In genomic region chr2:109103286-109103685, GRCh38 we compare ENCODE assay signal across 16 cellular contexts. TPM values are rescaled to one million over a fixed set of nuclear protein-coding genes. Genes with fewer than 3 reads are reported as not detected.
DNase-seq lines count a peak whose midpoint lies in the region; ATAC-seq, FAIRE-seq and TF ChIP-seq lines count a peak whose summit lies in the region.
"Had no signal": no experiment of that assay in that cellular context is flagged by ENCODE, and none has a peak within 500 bp of the region (broad histone marks: within the 10 kb centered on the region; RNA-seq: fewer than 3 reads in every experiment).

No MANE protein-coding gene starts in this region.

- TF ChIP-seq POLR2A in GM12891 (IDR thresholded peaks at IDR 0.05; ENCODE audit: low read depth, low read length), result no peak

- H3K9ac ChIP-seq in mesendoderm (ENCODE audit: low read length) (no peak overlapping the region), neural progenitor cell (no peak overlapping the region)
- H3K9ac ChIP-seq: BLaER1 treated with 17β-estradiol and CSF1 and Interleukin-3, amounts not matched to agents 10 nM and 100 nM had no signal

- H3K27me3 ChIP-seq in CD4-positive, CD25-positive, alpha-beta regulatory T cell (ENCODE audit: control insufficient read depth, insufficient read depth, low read length), result no peaks in the 10 kb centered on the region
- H3K27me3 ChIP-seq in GM23338 (ENCODE audit: insufficient read depth) (peaks cover 82% of the 10 kb centered on the region), mesendoderm (ENCODE audit: insufficient read depth, low read length, poor library complexity) (no peaks in the 10 kb centered on the region), neural progenitor cell (peaks cover 23% of the 10 kb centered on the region)
- H3K27me3 ChIP-seq: BLaER1 treated with 17β-estradiol and CSF1 and Interleukin-3, amounts not matched to agents 10 nM and 100 nM had no signal

- no peaks in the 10 kb centered on the region for H3K79me2 ChIP-seq in GM23338 (replicated peaks; ENCODE audit: insufficient read depth)
- H3K79me2 ChIP-seq in mesendoderm (ENCODE audit: control insufficient read depth, insufficient read depth, low read length), result no peaks in the 10 kb centered on the region
- no peaks in the 10 kb centered on the region for H3K79me2 ChIP-seq in neural progenitor cell (ENCODE audit: low read depth)

- no peak overlapping the region for H2AK5ac ChIP-seq in mesendoderm (ENCODE audit: low read length)

- H4K20me1 ChIP-seq in GM23338 (replicated peaks; ENCODE audit: insufficient read depth) (no peaks in the 10 kb centered on the region; the same call in 1 of the 2 replicates), neural progenitor cell (ENCODE audit: low read depth) (no peaks in the 10 kb centered on the region)
- H4K20me1 ChIP-seq: BLaER1 treated with 17β-estradiol and CSF1 and Interleukin-3, amounts not matched to agents 10 nM and 100 nM had no signal

- H3K56ac ChIP-seq in mesendoderm (ENCODE audit: low read length), result no peak overlapping the region

- H3K9me3 Mint-ChIP-seq in CD4-positive, CD25-positive, alpha-beta regulatory T cell, result no peaks in the 10 kb centered on the region
- H3K9me3 Mint-ChIP-seq in GM23338 (no peaks in the 10 kb centered on the region; the same call in 2 of the 3 replicates), neural progenitor cell (peaks cover 9% of the 10 kb centered on the region)
- no peaks in the 10 kb centered on the region for H3K9me3 Mint-ChIP-seq in activated CD4-positive, alpha-beta T cell treated with anti-CD3 and anti-CD28 coated beads, Interleukin-2, amount 10 ng/mL, durations not matched to agents 24 days and 14 days

- no peak for DNase-seq in CD4-positive, CD25-positive, alpha-beta regulatory T cell
- no peak for DNase-seq in GM23338 (ENCODE audit: low spot score)
- DNase-seq in mesendoderm, result peak; percentile 54
- no peak for DNase-seq in neural progenitor cell (ENCODE audit: low spot score)
- DNase-seq in activated CD4-positive, alpha-beta T cell treated with anti-CD3 and anti-CD28 coated beads, Interleukin-2, amount 10 ng/mL, durations not matched to agents 24 days and 14 days, result no peak
- DNase-seq in central memory CD4-positive, alpha-beta T cell, result no peak
- no peak for DNase-seq in GM12891 (ENCODE audit: insufficient read length, low spot score)
- DNase-seq: DMS153, GF-D8, IMR-90 had no signal

- no peak overlapping the region for H4K5ac ChIP-seq in mesendoderm (ENCODE audit: low read length)

- no peak for ATAC-seq in CD4-positive, CD25-positive, alpha-beta regulatory T cell (ENCODE audit: low read depth in 2 of 2)
- no peak for ATAC-seq in GM23338
- ATAC-seq: K562 had no signal

- no peak overlapping the region for H2BK5ac ChIP-seq in mesendoderm (ENCODE audit: low read length)

- peaks cover 24% of the 10 kb centered on the region for H3K27me3 Mint-ChIP-seq in CD4-positive, CD25-positive, alpha-beta regulatory T cell
- H3K27me3 Mint-ChIP-seq in GM23338 (ENCODE audit: insufficient read depth, low read depth, poor library complexity) (peaks cover 85% of the 10 kb centered on the region), neural progenitor cell (ENCODE audit: insufficient read depth, low read depth) (peaks cover 6% of the 10 kb centered on the region)
- H3K27me3 Mint-ChIP-seq in activated CD4-positive, alpha-beta T cell treated with anti-CD3 and anti-CD28 coated beads, Interleukin-2, amount 10 ng/mL, durations not matched to agents 24 days and 14 days, result peaks cover 8% of the 10 kb centered on the region

- no peaks in the 10 kb centered on the region for H3K79me1 ChIP-seq in mesendoderm (ENCODE audit: low read length)

- no peak overlapping the region for H3K27ac ChIP-seq in CD4-positive, CD25-positive, alpha-beta regulatory T cell (ENCODE audit: insufficient read depth, low read length, poor library complexity, severe bottlenecking)
- H3K27ac ChIP-seq in GM23338 (ENCODE audit: low read depth), result no peak overlapping the region
- H3K27ac ChIP-seq in mesendoderm (ENCODE audit: low read depth, low read length), result no peak overlapping the region
- no peak overlapping the region for H3K27ac ChIP-seq in neural progenitor cell
- H3K27ac ChIP-seq: BLaER1 treated with 17β-estradiol and CSF1 and Interleukin-3, amounts not matched to agents 10 nM and 100 nM had no signal

- no peak overlapping the region for H4K8ac ChIP-seq in mesendoderm (ENCODE audit: low read depth, low read length)

- peak overlapping the region in 2 of 3 donors; percentile 22 to 91 for H3K27ac Mint-ChIP-seq in CD4-positive, CD25-positive, alpha-beta regulatory T cell
- H3K27ac Mint-ChIP-seq in GM23338 (no peak overlapping the region), neural progenitor cell (no peak overlapping the region)
- H3K27ac Mint-ChIP-seq in activated CD4-positive, alpha-beta T cell treated with anti-CD3 and anti-CD28 coated beads, Interleukin-2, amount 10 ng/mL, durations not matched to agents 24 days and 14 days, result no peak overlapping the region
- H3K27ac Mint-ChIP-seq: B cell had no signal

- peaks cover 0 to 18% (median 5%) of the 10 kb centered on the region in 4 donors for H3K4me1 Mint-ChIP-seq in CD4-positive, CD25-positive, alpha-beta regulatory T cell
- H3K4me1 Mint-ChIP-seq in GM23338 (peaks cover 16% of the 10 kb centered on the region), neural progenitor cell (peaks cover 12% of the 10 kb centered on the region)
- H3K4me1 Mint-ChIP-seq in activated CD4-positive, alpha-beta T cell treated with anti-CD3 and anti-CD28 coated beads, Interleukin-2, amount 10 ng/mL, durations not matched to agents 24 days and 14 days, result peaks cover 2% of the 10 kb centered on the region
- H3K4me1 Mint-ChIP-seq: B cell had no signal

- no CpG with 5 or more reads among the region's 7 CpGs for WGBS in mesendoderm (ENCODE audit: extremely low coverage, insufficient coverage, low lambda C conversion rate)

- no peaks in the 10 kb centered on the region for H3F3A ChIP-seq in GM23338 (replicated peaks; ENCODE audit: low read depth)
- H3F3A ChIP-seq in neural progenitor cell (ENCODE audit: low read depth), result peaks cover 12% of the 10 kb centered on the region

- no peak overlapping the region for H3K18ac ChIP-seq in mesendoderm (ENCODE audit: low read length)

- H3K9me3 ChIP-seq in CD4-positive, CD25-positive, alpha-beta regulatory T cell (ENCODE audit: control insufficient read depth in 2 of 2, low read length in 2 of 2), result no peaks in the 10 kb centered on the region
- H3K9me3 ChIP-seq in neural progenitor cell (ENCODE audit: low read depth), result no peaks in the 10 kb centered on the region
- H3K9me3 ChIP-seq: BLaER1 treated with 17β-estradiol and CSF1 and Interleukin-3, amounts not matched to agents 10 nM and 100 nM; HAP-1 had no signal

- H2BK15ac ChIP-seq in mesendoderm (replicated peaks; ENCODE audit: low read depth), result no peak overlapping the region

- no peaks in the 10 kb centered on the region for H3K36me3 Mint-ChIP-seq in CD4-positive, CD25-positive, alpha-beta regulatory T cell
- H3K36me3 Mint-ChIP-seq in GM23338 (ENCODE audit: low read depth), result no peaks in the 10 kb centered on the region; the same call in 2 of the 3 replicates
- peaks cover 1% of the 10 kb centered on the region for H3K36me3 Mint-ChIP-seq in neural progenitor cell
- H3K36me3 Mint-ChIP-seq in activated CD4-positive, alpha-beta T cell treated with anti-CD3 and anti-CD28 coated beads, Interleukin-2, amount 10 ng/mL, durations not matched to agents 24 days and 14 days (ENCODE audit: low read depth), result no peaks in the 10 kb centered on the region
- H3K36me3 Mint-ChIP-seq: CD4-positive, alpha-beta memory T cell had no signal

- H2AFZ ChIP-seq in GM23338 (no peak overlapping the region), neural progenitor cell (replicated peaks) (peak overlapping the region; percentile 72)

- no peaks in the 10 kb centered on the region for H3K36me3 ChIP-seq in CD4-positive, CD25-positive, alpha-beta regulatory T cell (ENCODE audit: control insufficient read depth, insufficient read depth, low read length)
- H3K36me3 ChIP-seq in GM23338 (ENCODE audit: insufficient read depth) (no peaks in the 10 kb centered on the region), mesendoderm (ENCODE audit: control insufficient read depth, insufficient read depth, low read length) (no peaks in the 10 kb centered on the region), neural progenitor cell (no peaks in the 10 kb centered on the region)
- H3K36me3 ChIP-seq: BLaER1 treated with 17β-estradiol and CSF1 and Interleukin-3, amounts not matched to agents 10 nM and 100 nM; HAP-1 had no signal

- FAIRE-seq in GM12891 (lab: Jason Lieb, UNC), result no peak
- FAIRE-seq: HTR-8/SVneo, K562 had no signal

- H3K23ac ChIP-seq in mesendoderm (ENCODE audit: low read length), result no peak overlapping the region

- H3K4me3 Mint-ChIP-seq in CD4-positive, CD25-positive, alpha-beta regulatory T cell, result no peak overlapping the region
- H3K4me3 Mint-ChIP-seq in GM23338 (no peak overlapping the region), neural progenitor cell (no peak overlapping the region)
- H3K4me3 Mint-ChIP-seq in activated CD4-positive, alpha-beta T cell treated with anti-CD3 and anti-CD28 coated beads, Interleukin-2, amount 10 ng/mL, durations not matched to agents 24 days and 14 days, result no peak overlapping the region
- H3K4me3 Mint-ChIP-seq: B cell had no signal

- TF ChIP-seq CTCF in GM23338 (conservative IDR thresholded peaks at IDR 0.05; ENCODE audit: low read depth in 2 of 2), result no peak
- no peak for TF ChIP-seq CTCF in neural progenitor cell (IDR thresholded peaks at IDR 0.05)

- peaks cover 3% of the 10 kb centered on the region; the same call in 1 of the 2 replicates for H3K9me2 ChIP-seq in GM23338 (ENCODE audit: insufficient read depth)

- intact Hi-C loops in activated CD4-positive, alpha-beta T cell treated with anti-CD3 and anti-CD28 coated beads, Interleukin-2, amount 10 ng/mL, durations not matched to agents 24 days and 14 days (cut with micrococcal nuclease), result no loop called here

- H3K4me3 ChIP-seq in CD4-positive, CD25-positive, alpha-beta regulatory T cell (ENCODE audit: low read depth, low read length), result no peak overlapping the region
- H3K4me3 ChIP-seq in GM23338, result no peak overlapping the region
- no peak overlapping the region for H3K4me3 ChIP-seq in mesendoderm (ENCODE audit: low read length)
- H3K4me3 ChIP-seq in neural progenitor cell, result no peak overlapping the region
- H3K4me3 ChIP-seq: BLaER1 treated with 17β-estradiol and CSF1 and Interleukin-3, amounts not matched to agents 10 nM and 100 nM; HAP-1; K562 had no signal

- no peak overlapping the region for H2BK120ac ChIP-seq in mesendoderm (ENCODE audit: low read depth, low read length)

- H3K4me1 ChIP-seq in CD4-positive, CD25-positive, alpha-beta regulatory T cell (ENCODE audit: control insufficient read depth, insufficient read depth, low read length, poor library complexity, severe bottlenecking), result no peaks in the 10 kb centered on the region
- H3K4me1 ChIP-seq in GM23338 (ENCODE audit: insufficient read depth) (peaks cover 7% of the 10 kb centered on the region), mesendoderm (ENCODE audit: control insufficient read depth, low read depth, low read length) (peaks cover 2% of the 10 kb centered on the region), neural progenitor cell (peaks cover 17% of the 10 kb centered on the region)
- H3K4me1 ChIP-seq: HAP-1 had no signal

- H3K4me2 ChIP-seq in GM23338, result peak overlapping the region; percentile 4; the same call in 1 of the 2 replicates
- H3K4me2 ChIP-seq in mesendoderm (ENCODE audit: low read length), result no peak overlapping the region
- peak overlapping the region; percentile 31 for H3K4me2 ChIP-seq in neural progenitor cell
- H3K4me2 ChIP-seq: BLaER1 treated with 17β-estradiol and CSF1 and Interleukin-3, amounts not matched to agents 10 nM and 100 nM had no signal

- no peak overlapping the region for H3K4ac ChIP-seq in mesendoderm (ENCODE audit: low read depth, low read length)

RNA-seq across cellular contexts. Expression of gene SH3RF3, which starts 25.7 kb away (rescaled TPM):
- total RNA-seq in CD4-positive, CD25-positive, alpha-beta regulatory T cell, result 1.4 TPM
- 1 to 10 TPM in 1 of 4 donors, under 1 TPM in 3; 0.16 to 1.6 (median 0.68) TPM for polyA plus RNA-seq in CD4-positive, CD25-positive, alpha-beta regulatory T cell
- 0.63 and 1.2 TPM in 2 replicates for total RNA-seq in GM23338 (2014; rRNA removed; shearing (Covaris generic))
- polyA plus RNA-seq in GM23338 (2016; fragmentation: Nextera tagmentation; extraction: Ambion mirVana), result 0.11 and 0.16 TPM in 2 replicates
- polyA plus RNA-seq in mesendoderm (2013, experiment 1 of 2), result 1.1 TPM
- polyA plus RNA-seq in mesendoderm (2013, experiment 2 of 2), result 1.1 TPM
- total RNA-seq in neural progenitor cell (ENCODE audit: low replicate concordance), result 0.28 TPM in 2 replicates
- total RNA-seq in activated CD4-positive, alpha-beta T cell treated with anti-CD3 and anti-CD28 coated beads, Interleukin-2, amount 10 ng/mL, durations not matched to agents 24 days and 14 days, result 0.47 TPM in 2 replicates
- polyA plus RNA-seq in GM12891 (2012; ENCODE audit: low read depth, missing spikeins), result 0.21 TPM
- polyA plus RNA-seq: K562 had no signal

Comparison
In these comparisons a context has a peak if more than half of its experiments do, and no peak if none do; other contexts are left out.
1. H3K27ac Mint-ChIP-seq: peak in CD4-positive, CD25-positive, alpha-beta regulatory T cell (2 of 3); none in GM23338 (single experiment), neural progenitor cell (single experiment) and activated CD4-positive, alpha-beta T cell treated with anti-CD3 and anti-CD28 coated beads, Interleukin-2, amount 10 ng/mL, durations not matched to agents 24 days and 14 days (single experiment).